In genomic region chr11:97454988-97455387, GRCh38 we compare ENCODE assay signal across 15 cellular contexts.
DNase-seq lines count a peak whose midpoint lies in the region; ATAC-seq, FAIRE-seq and TF ChIP-seq lines count a peak whose summit lies in the region.
"Had no signal": no experiment of that assay in that cellular context is flagged by ENCODE, and none has a peak within 500 bp of the region (broad histone marks: within the 10 kb centered on the region; RNA-seq: fewer than 3 reads in every experiment).

No MANE protein-coding gene starts in this region.

- peak; percentile 12 for TF ChIP-seq CTCF in D721Med (IDR thresholded peaks at IDR 0.05; ENCODE audit: insufficient read depth, missing control alignments)

- H3K4me1 Mint-ChIP-seq in activated naive CD8-positive, alpha-beta T cell treated with anti-CD3 and anti-CD28 coated beads for 36 hours, result no peaks in the 10 kb centered on the region
- H3K4me1 Mint-ChIP-seq: naive B cell, T-helper 17 cell had no signal

- ATAC-seq in HG03565 (IDR thresholded peaks at IDR 0.05; ENCODE audit: unreplicated experiment) (no peak), GM18873 (IDR thresholded peaks at IDR 0.05; ENCODE audit: low FRiP score, unreplicated experiment) (no peak), GM18505 (IDR thresholded peaks at IDR 0.05; ENCODE audit: unreplicated experiment) (no peak)
- ATAC-seq: T-helper 17 cell had no signal

- peaks cover 3% of the 10 kb centered on the region for H3K9me3 Mint-ChIP-seq in activated naive CD8-positive, alpha-beta T cell treated with anti-CD3 and anti-CD28 coated beads for 36 hours

- H3K27me3 Mint-ChIP-seq in activated naive CD8-positive, alpha-beta T cell treated with anti-CD3 and anti-CD28 coated beads for 36 hours, result no peaks in the 10 kb centered on the region
- H3K27me3 Mint-ChIP-seq: naive B cell, T-helper 17 cell had no signal

- H3K4me3 Mint-ChIP-seq in activated naive CD8-positive, alpha-beta T cell treated with anti-CD3 and anti-CD28 coated beads for 36 hours, result no peak overlapping the region
- H3K4me3 Mint-ChIP-seq: naive B cell, T-helper 17 cell had no signal

- H3K27ac Mint-ChIP-seq in activated naive CD8-positive, alpha-beta T cell treated with anti-CD3 and anti-CD28 coated beads for 36 hours, result no peak overlapping the region
- H3K27ac Mint-ChIP-seq: activated T-helper 2 cell treated with anti-CD3 and anti-CD28 coated beads, Interferon-gamma antibody, Interleukin-2, Interleukin-4, amounts not matched to agents 10 μg/mL and 5 μg/mL and 100 μg/mL, durations not matched to agents 14 hours and 24 hours and 36 hours; naive B cell; T-helper 17 cell had no signal

- TF ChIP-seq POLR2A in GM18505 (IDR thresholded peaks at IDR 0.05; ENCODE audit: borderline replicate concordance, extremely low read depth, insufficient read depth, insufficient read length), result no peak

- no peak for FAIRE-seq in D721Med (lab: Jason Lieb, UNC)

- H3K36me3 Mint-ChIP-seq in activated naive CD8-positive, alpha-beta T cell treated with anti-CD3 and anti-CD28 coated beads for 36 hours, result no peaks in the 10 kb centered on the region
- H3K36me3 Mint-ChIP-seq: naive B cell had no signal

- no peak for DNase-seq in D721Med (ENCODE audit: insufficient read length, low spot score)
- DNase-seq in NCI-H1092 treated with DMSO at 0.1 percent for 48 hours (lab: John Stamatoyannopoulos, UW), result peak; percentile 63
- peak; percentile 1 for DNase-seq in amniotic stem cell (lab: John Stamatoyannopoulos, UW)
- DNase-seq in inferior parietal cortex (ENCODE audit: extremely low spot score), result peak; percentile 27
- no peak for DNase-seq in activated naive CD8-positive, alpha-beta T cell treated with anti-CD3 and anti-CD28 coated beads for 36 hours
- DNase-seq: DMS79; MG63; naive B cell; stimulated activated CD4-positive, alpha-beta T cell treated with anti-CD3 and anti-CD28 coated beads, Interleukin-4, amount 100 ng/mL, for 4 hours; T-helper 17 cell; tibial artery had no signal

Comparison
In these comparisons a context has a peak if more than half of its experiments do, and no peak if none do; other contexts are left out.
1. DNase-seq: peak in NCI-H1092 treated with DMSO at 0.1 percent for 48 hours (single experiment), amniotic stem cell (single experiment) and inferior parietal cortex (single experiment); none in D721Med (single experiment) and activated naive CD8-positive, alpha-beta T cell treated with anti-CD3 and anti-CD28 coated beads for 36 hours (single experiment).